ENCODE assay signal across 11 cellular contexts in the genomic region with DNA sequence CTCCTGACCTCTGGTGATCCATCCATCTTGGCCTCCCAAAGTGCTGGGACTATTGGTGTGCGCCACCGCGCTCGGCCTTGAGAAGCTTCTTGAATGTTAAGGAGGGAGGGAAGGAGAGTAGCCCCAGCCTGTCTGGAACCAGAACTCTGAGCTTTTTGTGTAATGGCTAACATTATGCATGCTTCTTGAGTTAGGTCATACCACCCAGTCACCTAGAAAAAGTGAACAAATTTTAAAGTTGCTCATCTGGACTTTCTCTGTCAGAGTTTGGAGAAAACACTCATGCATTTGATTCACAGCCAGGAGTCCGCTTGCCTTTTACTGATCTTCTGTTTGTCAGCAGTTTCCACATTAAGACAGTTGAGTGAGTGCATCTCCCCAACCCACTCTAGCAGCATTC.
DNase-seq lines count a peak whose midpoint lies in the region; ATAC-seq and TF ChIP-seq lines count a peak whose summit lies in the region.
"Had no signal": no experiment of that assay in that cellular context is flagged by ENCODE, and none has a peak within 500 bp of the region (broad histone marks: within the 10 kb centered on the region; RNA-seq: fewer than 3 reads in every experiment).

No MANE protein-coding gene starts in this region.

- H3K79me2 ChIP-seq in trophoblast cell (ENCODE audit: control insufficient read depth, insufficient read depth, low read length, poor library complexity) = peaks cover 9% of the 10 kb centered on the region

- no peak overlapping the region for H3K4me3 ChIP-seq in CD8-positive, alpha-beta T cell (ENCODE audit: low read depth, low read length)
- H3K4me3 ChIP-seq in trophoblast cell (ENCODE audit: low read depth, low read length) (no peak overlapping the region), prostate gland (no peak overlapping the region), heart right ventricle (no peak overlapping the region)
- H3K4me3 ChIP-seq: tibial artery had no signal

- no peak for ATAC-seq in CD8-positive, alpha-beta T cell
- no peak for ATAC-seq in heart right ventricle

- H4K91ac ChIP-seq in trophoblast cell (ENCODE audit: low read depth, low read length) = peak overlapping the region; percentile 12

- H3K18ac ChIP-seq in trophoblast cell (ENCODE audit: low read length) = no peak overlapping the region

- no peak overlapping the region for H3K27ac ChIP-seq in CD8-positive, alpha-beta T cell (ENCODE audit: low read depth, low read length)
- peak overlapping the region; percentile 75 for H3K27ac ChIP-seq in trophoblast cell (ENCODE audit: low read depth, low read length)
- H3K27ac ChIP-seq in prostate gland = no peak overlapping the region
- H3K27ac ChIP-seq in heart right ventricle = peak overlapping the region in 3 of 10 donors; percentile 3 to 26 (median 20)
- H3K27ac ChIP-seq: tibial artery had no signal

- no peak overlapping the region for H2AFZ ChIP-seq in trophoblast cell (ENCODE audit: insufficient read depth, low read length, poor library complexity)

- no peak overlapping the region for H4K12ac ChIP-seq in trophoblast cell (ENCODE audit: low read depth, low read length)

- H2BK5ac ChIP-seq in trophoblast cell (ENCODE audit: low read depth, low read length, poor library complexity) = no peak overlapping the region

- H3K4me3 Mint-ChIP-seq in CD8-positive, alpha-beta T cell = no peak overlapping the region

- no peak overlapping the region for H3K4ac ChIP-seq in trophoblast cell (ENCODE audit: low read depth, low read length)

- H3K27me3 Mint-ChIP-seq in CD8-positive, alpha-beta T cell (ENCODE audit: low read depth) = no peaks in the 10 kb centered on the region

- H2BK12ac ChIP-seq in trophoblast cell (ENCODE audit: low read length) = no peak overlapping the region

- peaks cover 47% of the 10 kb centered on the region for H3K36me3 ChIP-seq in CD8-positive, alpha-beta T cell (ENCODE audit: insufficient read depth, low read length)
- H3K36me3 ChIP-seq in trophoblast cell (ENCODE audit: control insufficient read depth in 1 of 2, insufficient read depth in 2 of 2, low read length in 2 of 2) = peaks cover 19 to 28% of the 10 kb centered on the region in 2 experiments
- no peaks in the 10 kb centered on the region for H3K36me3 ChIP-seq in prostate gland
- peaks cover 0 to 92% (median 20%) of the 10 kb centered on the region in 9 donors for H3K36me3 ChIP-seq in heart right ventricle

- H3K36me3 Mint-ChIP-seq in CD8-positive, alpha-beta T cell = peaks cover 93% of the 10 kb centered on the region

- H3K14ac ChIP-seq in trophoblast cell (ENCODE audit: low read length) = no peak overlapping the region

- no peaks in the 10 kb centered on the region for H3K9me3 Mint-ChIP-seq in CD8-positive, alpha-beta T cell

- TF ChIP-seq POLR2A in prostate gland (IDR thresholded peaks at IDR 0.05) = no peak

- peaks cover 10% of the 10 kb centered on the region for H3K79me1 ChIP-seq in trophoblast cell (ENCODE audit: low read length)

- peaks cover 76% of the 10 kb centered on the region for H3K4me1 Mint-ChIP-seq in CD8-positive, alpha-beta T cell (ENCODE audit: low read depth)

- H3K4me1 ChIP-seq in CD8-positive, alpha-beta T cell (ENCODE audit: insufficient read depth, low read length) = peaks cover 29% of the 10 kb centered on the region
- H3K4me1 ChIP-seq in trophoblast cell (ENCODE audit: control insufficient read depth in 1 of 2, insufficient read depth in 2 of 2, low read length in 2 of 2) = peaks cover 20 to 39% of the 10 kb centered on the region in 2 experiments
- peaks cover 9% of the 10 kb centered on the region for H3K4me1 ChIP-seq in prostate gland (replicated peaks)
- H3K4me1 ChIP-seq in heart right ventricle = peaks cover 0 to 65% (median 53%) of the 10 kb centered on the region in 9 donors

- WGBS in trophoblast cell (ENCODE audit: extremely low coverage, insufficient coverage, insufficient read length) = no CpG with 5 or more reads among the region's 5 CpGs
- 81% methylated on average over 5 of the region's 5 CpGs for WGBS in prostate gland
- 91 to 94% methylated on average over 5 of the region's 5 CpGs for WGBS in heart right ventricle, 2 donors

- no peaks in the 10 kb centered on the region for H3K9me3 ChIP-seq in CD8-positive, alpha-beta T cell (ENCODE audit: low read length)
- H3K9me3 ChIP-seq in trophoblast cell (ENCODE audit: insufficient read depth, low read depth, low read length) (peaks cover 2% of the 10 kb centered on the region), prostate gland (no peaks in the 10 kb centered on the region), heart right ventricle (no peaks in the 10 kb centered on the region)
- H3K9me3 ChIP-seq: tibial artery had no signal

- TF ChIP-seq CTCF in CD8-positive, alpha-beta T cell (IDR thresholded peaks at IDR 0.05) = no peak
- TF ChIP-seq CTCF in prostate gland (IDR thresholded peaks at IDR 0.05) (no peak), heart right ventricle (IDR thresholded peaks at IDR 0.05) (no peak)

- H3K27ac Mint-ChIP-seq in CD8-positive, alpha-beta T cell = peak overlapping the region; percentile 56

- no peak overlapping the region for H2BK120ac ChIP-seq in trophoblast cell (ENCODE audit: insufficient read depth, low read length, poor library complexity)

- no peak overlapping the region for H3K23ac ChIP-seq in trophoblast cell (ENCODE audit: low read length)

- no peak for DNase-seq in CD8-positive, alpha-beta T cell
- DNase-seq in RKO (ENCODE audit: low spot score) (peak; percentile 58), fibroblast of gingiva (ENCODE audit: low read depth) (peak; percentile 78), trophoblast cell (peak; percentile 50 to 82), prostate gland (ENCODE audit: low spot score) (no peak), COLO668 (lab: John Stamatoyannopoulos, UW; ENCODE audit: unreplicated experiment) (no peak), heart right ventricle (no peak)
- DNase-seq in stimulated activated CD8-positive, alpha-beta memory T cell treated with anti-CD3 and anti-CD28 coated beads, Interleukin-4, amount 100 ng/mL, for 48 hours = no peak
- DNase-seq: activated CD4-positive, alpha-beta T cell treated with anti-CD3 and anti-CD28 coated beads for 1 hour; MM.1S; tibial artery had no signal

- H2AK5ac ChIP-seq in trophoblast cell (ENCODE audit: low read length) = no peak overlapping the region

- no peak overlapping the region for H3K9ac ChIP-seq in trophoblast cell (ENCODE audit: low read length)

- H3K4me2 ChIP-seq in trophoblast cell (ENCODE audit: low read length) = no peak overlapping the region

- intact Hi-C loops in CD8-positive, alpha-beta T cell (cut with DNase I, micrococcal nuclease) = no loop called here
- intact Hi-C loops in prostate gland (cut with DNase I) (no loop called here), heart right ventricle (cut with DNase I) (loop anchor here in 2 of 10 donors (5.0 to 10.0 kb wide), 2 partner anchors 78 to 80 kb away; partner anchors contain the start of gene PPP6R3 (in 2 of the 2))

- CTCF ChIA-PET in CD8-positive, alpha-beta T cell (lab: Charles Lee) = no interaction called here

- POLR2A ChIA-PET in CD8-positive, alpha-beta T cell (lab: Charles Lee) = no interaction called here

- H4K8ac ChIP-seq in trophoblast cell (ENCODE audit: low read depth, low read length) = no peak overlapping the region

- H3K27me3 ChIP-seq in CD8-positive, alpha-beta T cell (ENCODE audit: insufficient read depth, low read length) = no peaks in the 10 kb centered on the region
- H3K27me3 ChIP-seq in trophoblast cell (ENCODE audit: insufficient read depth, low read length) (no peaks in the 10 kb centered on the region), prostate gland (replicated peaks; ENCODE audit: insufficient read depth) (no peaks in the 10 kb centered on the region), heart right ventricle (no peaks in the 10 kb centered on the region)
- H3K27me3 ChIP-seq: tibial artery had no signal

Comparison
In these comparisons a context has a peak if more than half of its experiments do, and no peak if none do; other contexts are left out.
1. DNase-seq: peak in RKO (single experiment), fibroblast of gingiva (single experiment) and trophoblast cell (2 of 2); none in CD8-positive, alpha-beta T cell (0 of 7), prostate gland (single experiment), stimulated activated CD8-positive, alpha-beta memory T cell treated with anti-CD3 and anti-CD28 coated beads, Interleukin-4, amount 100 ng/mL, for 48 hours (single experiment), COLO668 (single experiment) and heart right ventricle (0 of 2).